ENCODE assay signal across 1 cellular context in the genomic region with DNA sequence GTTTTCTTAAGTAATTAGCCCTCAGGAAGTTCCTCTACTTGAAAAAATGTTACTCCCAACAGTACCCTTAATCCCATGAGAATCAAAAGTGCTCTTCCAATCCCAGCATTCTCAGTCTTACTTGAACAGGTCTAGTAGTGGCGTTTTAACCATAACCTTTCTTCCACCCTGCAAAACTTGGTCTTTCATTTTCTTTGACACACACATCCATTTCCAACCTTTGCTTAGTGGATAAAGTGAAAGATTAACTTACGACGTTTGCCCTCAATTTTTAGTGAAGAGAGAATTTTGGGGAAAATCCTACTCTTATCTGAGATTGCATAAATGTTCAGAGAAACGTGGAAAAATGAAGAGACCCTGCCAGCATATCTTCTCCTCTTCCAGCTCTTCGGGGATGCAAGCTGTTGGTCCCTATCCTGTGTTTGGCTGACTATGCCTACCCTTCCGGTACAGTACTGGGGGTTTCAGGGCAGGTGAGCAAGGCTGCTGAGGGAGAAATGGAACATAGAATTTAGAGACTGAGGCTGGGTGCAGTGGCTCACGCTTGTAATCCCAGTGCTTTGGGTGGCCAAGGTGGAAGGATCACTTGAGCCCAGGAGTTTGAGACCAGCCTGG.
TF ChIP-seq lines count a peak whose summit lies in the region.

No MANE protein-coding gene starts in this region.

TF ChIP-seq in H1, 55 proteins besides CTCF, POLR2A, EP300 and RAD21:
- no peak for TF ChIP-seq SUZ12 (IDR thresholded peaks at IDR 0.05; ENCODE audit: low read length)
- TF ChIP-seq POU5F1 (IDR thresholded peaks at IDR 0.05; ENCODE audit: low read depth, low read length), result no peak
- no peak for TF ChIP-seq CEBPB (IDR thresholded peaks at IDR 0.05; ENCODE audit: low read depth, low read length)
- TF ChIP-seq JUN (IDR thresholded peaks at IDR 0.05; ENCODE audit: low read depth, low read length), result no peak
- no peak for TF ChIP-seq RXRA (IDR thresholded peaks at IDR 0.05; ENCODE audit: insufficient read depth, low read depth, low read length)
- TF ChIP-seq TEAD4 (IDR thresholded peaks at IDR 0.05; ENCODE audit: low read depth, low read length), result no peak
- TF ChIP-seq SRF (IDR thresholded peaks at IDR 0.05; ENCODE audit: low read depth, low read length), result no peak
- TF ChIP-seq CHD2 (IDR thresholded peaks at IDR 0.05; ENCODE audit: low read length), result no peak
- no peak for TF ChIP-seq RFX5 (IDR thresholded peaks at IDR 0.05; ENCODE audit: borderline replicate concordance, low read depth, low read length)
- TF ChIP-seq CBX5 (IDR thresholded peaks at IDR 0.05; ENCODE audit: low read depth, low read length), result no peak
- no peak for TF ChIP-seq GTF2F1 (IDR thresholded peaks at IDR 0.05; ENCODE audit: borderline replicate concordance, low read depth, low read length)
- no peak for TF ChIP-seq SIX5 (IDR thresholded peaks at IDR 0.05; ENCODE audit: low read depth, low read length)
- TF ChIP-seq ASH2L (IDR thresholded peaks at IDR 0.05; ENCODE audit: low read length), result no peak
